22 cellular contexts compared by ENCODE assay signal in the genomic region with DNA sequence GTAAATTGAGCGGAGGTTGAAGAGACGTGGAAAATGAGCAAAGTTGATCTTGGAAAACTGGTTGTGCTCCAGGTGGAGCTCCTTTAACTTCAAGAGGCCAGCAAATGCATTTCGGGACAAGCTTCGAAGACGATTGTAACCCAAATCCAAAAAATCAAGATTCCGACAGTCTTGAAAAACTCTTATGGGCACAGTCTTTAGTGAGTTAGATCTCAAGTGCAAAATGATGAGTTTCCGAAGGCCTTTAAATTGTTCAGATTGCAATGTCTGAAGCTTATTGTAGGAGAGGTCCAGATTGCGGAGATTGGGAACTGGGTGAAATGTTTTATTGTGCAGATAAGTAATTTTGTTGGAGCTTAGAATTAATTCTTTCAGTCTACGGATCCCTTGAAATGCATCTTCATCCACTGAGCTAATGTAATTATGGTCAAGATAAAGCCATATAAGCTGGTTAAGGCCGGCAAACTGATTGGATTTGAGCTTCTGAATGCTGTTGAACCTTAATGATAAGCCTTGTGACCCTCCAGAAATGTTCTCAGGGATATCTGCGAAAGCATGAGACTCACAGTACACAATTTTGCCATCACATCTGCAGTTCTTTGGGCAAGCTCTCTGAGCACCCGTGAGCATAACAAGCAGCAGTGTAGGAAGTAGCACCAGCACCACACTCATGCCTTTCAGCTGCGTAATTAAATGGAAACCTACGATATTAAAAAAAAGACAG. TPM values are rescaled to one million over a fixed set of nuclear protein-coding genes. Genes with fewer than 3 reads are reported as not detected.
DNase-seq lines count a peak whose midpoint lies in the region; TF ChIP-seq lines count a peak whose summit lies in the region.
"Had no signal": no experiment of that assay in that cellular context is flagged by ENCODE, and none has a peak within 500 bp of the region (broad histone marks: within the 10 kb centered on the region; RNA-seq: fewer than 3 reads in every experiment).

No MANE protein-coding gene starts in this region.

- no peak overlapping the region for H3K56ac ChIP-seq in mesendoderm (ENCODE audit: low read length)

- no peak overlapping the region for H3K4me2 ChIP-seq in mesendoderm (ENCODE audit: low read length)

- H3K27ac Mint-ChIP-seq in brain: peak overlapping the region; percentile 56 to 98 (median 83)
- no peak overlapping the region for H3K27ac Mint-ChIP-seq in activated naive CD4-positive, alpha-beta T cell treated with anti-CD3 and anti-CD28 coated beads for 36 hours
- H3K27ac Mint-ChIP-seq: activated CD8-positive, alpha-beta memory T cell treated with anti-CD3 and anti-CD28 coated beads, Interleukin-2, amount 10 ng/mL, durations not matched to agents 7 days and 5 days; activated naive CD8-positive, alpha-beta T cell treated with anti-CD3 and anti-CD28 coated beads, Interleukin-2, amount 10 ng/mL, durations not matched to agents 7 days and 5 days; activated T-helper 17 cell treated with anti-CD3 and anti-CD28 coated beads, Interleukin-2, amount 50 U/mL, for 72 hours; CD4-positive, alpha-beta T cell; natural killer cell had no signal

- H3K4me3 ChIP-seq in HUES6 (ENCODE audit: low read depth, low read length): 0 out of 2 replicates have a peak overlapping the region, but pooled peaks have one; percentile 49
- no peak overlapping the region for H3K4me3 ChIP-seq in mesendoderm (ENCODE audit: low read length)
- H3K4me3 ChIP-seq in urinary bladder (ENCODE audit: low read depth, low read length): peak overlapping the region; percentile 29
- H3K4me3 ChIP-seq: suprapubic skin had no signal

- H3K4me1 ChIP-seq in HUES6 (ENCODE audit: control insufficient read depth, insufficient read depth, low read length) (peaks cover 65% of the 10 kb centered on the region), mesendoderm (ENCODE audit: control insufficient read depth, low read depth, low read length) (peaks cover 7% of the 10 kb centered on the region), urinary bladder (ENCODE audit: insufficient read depth) (no peaks in the 10 kb centered on the region)
- H3K4me1 ChIP-seq: suprapubic skin had no signal

- H3K27ac ChIP-seq in HUES6 (ENCODE audit: low read depth, low read length) (peak overlapping the region; percentile 91; the same call in 1 of the 2 replicates), mesendoderm (ENCODE audit: low read depth, low read length) (no peak overlapping the region), urinary bladder (ENCODE audit: low read depth) (no peak overlapping the region)
- H3K27ac ChIP-seq: suprapubic skin had no signal

- CTCF ChIA-PET in activated naive CD4-positive, alpha-beta T cell treated with anti-CD3 and anti-CD28 coated beads for 36 hours (lab: Charles Lee): no interaction called here

- no peak overlapping the region for H2AK5ac ChIP-seq in mesendoderm (ENCODE audit: low read length)

- DNase-seq in mesendoderm (peak; percentile 34), NCI-H774 (lab: John Stamatoyannopoulos, UW) (no peak)
- DNase-seq in activated CD8-positive, alpha-beta memory T cell treated with anti-CD3 and anti-CD28 coated beads, Interleukin-2, amount 50 U/mL, for 4 hours: no peak
- no peak for DNase-seq in activated naive CD4-positive, alpha-beta T cell treated with anti-CD3 and anti-CD28 coated beads for 36 hours
- DNase-seq: activated CD4-positive, alpha-beta T cell treated with anti-CD3 and anti-CD28 coated beads for 48 hours; activated CD8-positive, alpha-beta memory T cell treated with anti-CD3 and anti-CD28 coated beads, Interleukin-2, amount 10 ng/mL, durations not matched to agents 7 days and 5 days; activated naive CD8-positive, alpha-beta T cell treated with anti-CD3 and anti-CD28 coated beads, Interleukin-2, amount 10 ng/mL, durations not matched to agents 7 days and 5 days; CD4-positive, alpha-beta T cell; GF-D8; glutamatergic neuron; KG1; midbrain; MV-4-11; natural killer cell; NCI-H1694 treated with DMSO at 0.1 percent for 48 hours had no signal

- peak overlapping the region; percentile 22 for H3K18ac ChIP-seq in mesendoderm (ENCODE audit: low read length)

- peaks cover 10% of the 10 kb centered on the region for H3K36me3 Mint-ChIP-seq in brain
- H3K36me3 Mint-ChIP-seq in activated naive CD4-positive, alpha-beta T cell treated with anti-CD3 and anti-CD28 coated beads for 36 hours (ENCODE audit: low read depth): no peaks in the 10 kb centered on the region
- H3K36me3 Mint-ChIP-seq: activated CD8-positive, alpha-beta memory T cell treated with anti-CD3 and anti-CD28 coated beads, Interleukin-2, amount 10 ng/mL, durations not matched to agents 7 days and 5 days; activated naive CD8-positive, alpha-beta T cell treated with anti-CD3 and anti-CD28 coated beads, Interleukin-2, amount 10 ng/mL, durations not matched to agents 7 days and 5 days; natural killer cell had no signal

- no peaks in the 10 kb centered on the region for H3K79me1 ChIP-seq in mesendoderm (ENCODE audit: low read length)

- intact Hi-C loops in activated naive CD4-positive, alpha-beta T cell treated with anti-CD3 and anti-CD28 coated beads for 36 hours (cut with micrococcal nuclease): no loop called here

- H3K27me3 Mint-ChIP-seq in brain: peaks cover 3% of the 10 kb centered on the region
- no peaks in the 10 kb centered on the region for H3K27me3 Mint-ChIP-seq in activated naive CD4-positive, alpha-beta T cell treated with anti-CD3 and anti-CD28 coated beads for 36 hours (ENCODE audit: low read depth)
- H3K27me3 Mint-ChIP-seq: activated CD8-positive, alpha-beta memory T cell treated with anti-CD3 and anti-CD28 coated beads, Interleukin-2, amount 10 ng/mL, durations not matched to agents 7 days and 5 days; activated naive CD8-positive, alpha-beta T cell treated with anti-CD3 and anti-CD28 coated beads, Interleukin-2, amount 10 ng/mL, durations not matched to agents 7 days and 5 days; activated T-helper 17 cell treated with anti-CD3 and anti-CD28 coated beads, Interleukin-2, amount 50 U/mL, for 72 hours; CD4-positive, alpha-beta T cell had no signal

- H3K23ac ChIP-seq in mesendoderm (ENCODE audit: low read length): no peak overlapping the region

- peak overlapping the region; percentile 83 to 93 (median 89) for H3K4me3 Mint-ChIP-seq in brain
- H3K4me3 Mint-ChIP-seq in activated naive CD4-positive, alpha-beta T cell treated with anti-CD3 and anti-CD28 coated beads for 36 hours: no peak overlapping the region
- H3K4me3 Mint-ChIP-seq: activated CD8-positive, alpha-beta memory T cell treated with anti-CD3 and anti-CD28 coated beads, Interleukin-2, amount 10 ng/mL, durations not matched to agents 7 days and 5 days; activated naive CD8-positive, alpha-beta T cell treated with anti-CD3 and anti-CD28 coated beads, Interleukin-2, amount 10 ng/mL, durations not matched to agents 7 days and 5 days; activated T-helper 17 cell treated with anti-CD3 and anti-CD28 coated beads, Interleukin-2, amount 50 U/mL, for 72 hours; CD4-positive, alpha-beta T cell; natural killer cell had no signal

- H3K9ac ChIP-seq in HUES6 (ENCODE audit: low read length): no peak overlapping the region
- H3K9ac ChIP-seq in mesendoderm (ENCODE audit: low read length): no peak overlapping the region

- H3K4ac ChIP-seq in mesendoderm (ENCODE audit: low read depth, low read length): no peak overlapping the region

- TF ChIP-seq CTCF in brain (conservative IDR thresholded peaks at IDR 0.05): no peak

- peaks cover 0 to 7% (median 3%) of the 10 kb centered on the region in 5 experiments for H3K9me3 Mint-ChIP-seq in brain
- peaks cover 3% of the 10 kb centered on the region for H3K9me3 Mint-ChIP-seq in activated naive CD4-positive, alpha-beta T cell treated with anti-CD3 and anti-CD28 coated beads for 36 hours

- H3K36me3 ChIP-seq in HUES6 (ENCODE audit: control insufficient read depth, insufficient read depth, low read length): peaks cover 3% of the 10 kb centered on the region; the same call in 1 of the 2 replicates
- H3K36me3 ChIP-seq in mesendoderm (ENCODE audit: control insufficient read depth, insufficient read depth, low read length): no peaks in the 10 kb centered on the region
- H3K36me3 ChIP-seq in urinary bladder (ENCODE audit: insufficient read depth): no peaks in the 10 kb centered on the region
- H3K36me3 ChIP-seq: suprapubic skin had no signal

- H3K79me2 ChIP-seq in mesendoderm (ENCODE audit: control insufficient read depth, insufficient read depth, low read length): no peaks in the 10 kb centered on the region

- no peak overlapping the region for H2BK5ac ChIP-seq in mesendoderm (ENCODE audit: low read length)

- no peaks in the 10 kb centered on the region for H3K9me3 ChIP-seq in HUES6 (ENCODE audit: control insufficient read depth, insufficient read depth, low read depth, low read length)
- H3K9me3 ChIP-seq: suprapubic skin had no signal

- H3K4me1 Mint-ChIP-seq in brain: peaks cover 65% of the 10 kb centered on the region
- H3K4me1 Mint-ChIP-seq in activated naive CD4-positive, alpha-beta T cell treated with anti-CD3 and anti-CD28 coated beads for 36 hours (ENCODE audit: low read depth): no peaks in the 10 kb centered on the region
- H3K4me1 Mint-ChIP-seq: activated CD8-positive, alpha-beta memory T cell treated with anti-CD3 and anti-CD28 coated beads, Interleukin-2, amount 10 ng/mL, durations not matched to agents 7 days and 5 days; activated naive CD8-positive, alpha-beta T cell treated with anti-CD3 and anti-CD28 coated beads, Interleukin-2, amount 10 ng/mL, durations not matched to agents 7 days and 5 days; activated T-helper 17 cell treated with anti-CD3 and anti-CD28 coated beads, Interleukin-2, amount 50 U/mL, for 72 hours; natural killer cell had no signal

- no CpG with 5 or more reads among the region's 14 CpGs for WGBS in mesendoderm (ENCODE audit: extremely low coverage, insufficient coverage, low lambda C conversion rate)
- WGBS in urinary bladder: 89% methylated on average over 14 of the region's 14 CpGs

- no peak overlapping the region for H2BK120ac ChIP-seq in mesendoderm (ENCODE audit: low read depth, low read length)

- no peak overlapping the region for H4K5ac ChIP-seq in mesendoderm (ENCODE audit: low read length)

- H3K27me3 ChIP-seq in HUES6 (ENCODE audit: control insufficient read depth, insufficient read depth, low read length): no peaks in the 10 kb centered on the region
- no peaks in the 10 kb centered on the region for H3K27me3 ChIP-seq in mesendoderm (ENCODE audit: insufficient read depth, low read length, poor library complexity)
- H3K27me3 ChIP-seq: suprapubic skin had no signal

- peak overlapping the region; percentile 5 for H4K8ac ChIP-seq in mesendoderm (ENCODE audit: low read depth, low read length)

- H2BK15ac ChIP-seq in mesendoderm (replicated peaks; ENCODE audit: low read depth): no peak overlapping the region

RNA-seq across cellular contexts. Expression of gene LRRTM4, which starts 2.9 kb away (rescaled TPM):
- polyA plus RNA-seq in brain (ENCODE audit: insufficient read depth, low read depth, low replicate concordance) (1.1 TPM), urinary bladder (0.34 TPM)
- polyA plus RNA-seq in mesendoderm (2013, experiment 1 of 2): 1.8 TPM
- 1.9 TPM for polyA plus RNA-seq in mesendoderm (2013, experiment 2 of 2)
- total RNA-seq in urinary bladder: 13.9 TPM
- not detected for total RNA-seq in activated naive CD4-positive, alpha-beta T cell treated with anti-CD3 and anti-CD28 coated beads for 36 hours
- total RNA-seq: activated CD8-positive, alpha-beta memory T cell treated with anti-CD3 and anti-CD28 coated beads, Interleukin-2, amount 10 ng/mL, durations not matched to agents 7 days and 5 days; activated naive CD8-positive, alpha-beta T cell treated with anti-CD3 and anti-CD28 coated beads, Interleukin-2, amount 10 ng/mL, durations not matched to agents 7 days and 5 days; activated T-helper 17 cell treated with anti-CD3 and anti-CD28 coated beads, Interleukin-2, amount 50 U/mL, for 72 hours; CD4-positive, alpha-beta T cell; fibroblast of lung; natural killer cell; suprapubic skin; T-helper 1 cell treated with Interleukin-12 subunit alpha and Interleukin-12 subunit beta and Interleukin-4 antibody, amounts not matched to agents 30 ng/mL and 1 ng/mL, for 36 hours had no signal

Comparison
In these comparisons a context has a peak if more than half of its experiments do, and no peak if none do; other contexts are left out.
1. RNA of gene LRRTM4, which starts 2.9 kb away (total RNA-seq): 13.9 TPM in urinary bladder (single experiment); not detected in activated naive CD4-positive, alpha-beta T cell treated with anti-CD3 and anti-CD28 coated beads for 36 hours; every median in the first group is over 10 times any median in the second.